In the genomic region with DNA sequence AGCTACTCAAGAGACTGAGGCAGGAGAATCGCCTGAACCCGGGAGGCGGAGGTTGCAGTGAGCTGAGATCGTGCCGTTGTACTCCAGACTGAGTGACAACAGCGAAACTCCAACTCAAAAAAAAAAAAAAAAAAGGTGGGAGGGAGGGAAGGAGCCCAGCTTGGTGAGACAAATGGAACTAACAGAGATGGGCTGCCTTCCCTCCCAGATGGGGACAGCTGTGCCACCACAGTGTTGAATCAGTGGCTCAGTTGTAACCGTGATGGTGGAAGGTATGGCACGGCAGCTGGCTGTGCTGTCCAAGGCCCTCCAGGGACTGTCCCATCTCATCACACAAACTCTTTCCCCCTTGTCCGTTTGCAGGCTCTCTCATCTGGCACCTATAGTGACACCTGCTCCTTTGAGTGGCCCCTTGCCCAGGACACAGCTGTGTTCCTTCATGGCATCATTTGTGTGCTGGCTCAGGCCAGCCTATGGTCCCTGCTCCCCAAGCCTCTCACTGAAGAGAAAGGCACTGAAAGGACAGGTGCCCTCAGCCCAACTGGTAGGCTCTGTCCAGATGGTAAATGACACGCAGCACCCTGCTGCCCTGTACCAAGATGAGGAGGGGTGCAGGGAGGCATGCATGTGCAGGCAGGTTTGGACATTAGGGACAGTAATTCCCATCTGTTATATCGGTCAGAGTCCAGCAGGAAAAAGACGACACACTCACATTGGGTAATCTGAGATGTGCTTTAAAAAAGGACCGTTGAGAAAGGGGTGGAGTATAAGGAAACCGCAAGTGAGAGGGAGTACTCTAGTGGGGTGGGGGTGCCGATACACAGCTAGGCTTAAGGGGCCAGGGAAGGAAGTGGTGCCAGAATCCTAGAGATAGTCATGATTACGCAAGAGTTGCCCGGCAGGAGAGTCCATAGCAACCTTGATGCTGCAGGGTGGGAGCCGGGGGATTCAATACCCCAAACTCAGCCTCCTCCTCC, we compare ENCODE assay signal across 9 cellular contexts. TPM values are rescaled to one million over a fixed set of nuclear protein-coding genes. Genes with fewer than 3 reads are reported as not detected.
DNase-seq lines count a peak whose midpoint lies in the region; ATAC-seq, FAIRE-seq and TF ChIP-seq lines count a peak whose summit lies in the region.
"Had no signal": no experiment of that assay in that cellular context is flagged by ENCODE, and none has a peak within 500 bp of the region (broad histone marks: within the 10 kb centered on the region; RNA-seq: fewer than 3 reads in every experiment).

No MANE protein-coding gene starts in this region.

- TF ChIP-seq RAD21 in K562 (CRISPR knock-in tag; conservative IDR thresholded peaks at IDR 0.05 in 1 of 2, IDR thresholded peaks at IDR 0.05 in 1 of 2), result peak; percentile 10 to 32; a peak in 2 of 4 replicates

- CTCF ChIA-PET in K562 (lab: Yijun Ruan, JAX; ENCODE audit: low intra/inter-chr PET ratio), result no interaction called here

- TSS peak; percentile 5 for BruUV-seq in K562 (replicated peaks; lab: Mats Ljungman, UMichigan)

- ATAC-seq in K562, result peak; percentile 87
- peak; percentile 35 to 47 for ATAC-seq in naive B cell (ENCODE audit: low read depth in 2 of 2)
- no peak for ATAC-seq in GM19324 (IDR thresholded peaks at IDR 0.05; ENCODE audit: low FRiP score, unreplicated experiment)

- TF ChIP-seq EP300 in K562 (IDR thresholded peaks at IDR 0.05; ENCODE audit: low read length), result peak; percentile 98

- H3K36me3 Mint-ChIP-seq in naive B cell, result no peaks in the 10 kb centered on the region

- WGBS in K562 (ENCODE audit: insufficient coverage, low coverage, missing lambda C conversion rate), result 12% methylated on average over 15 of the region's 18 CpGs

- no peaks in the 10 kb centered on the region for H3K27me3 ChIP-seq in K562 (ENCODE audit: control insufficient read depth in 2 of 2, insufficient read depth in 2 of 2, low read length in 2 of 2)
- H3K27me3 ChIP-seq: SJSA1 had no signal

- intact Hi-C loops in K562 (cut with micrococcal nuclease), result loop anchor here (2.0 kb wide), 1 partner anchor 38 kb away; no protein-coding TSS in a partner anchor

- FAIRE-seq in K562 (lab: Jason Lieb, UNC), result peak; percentile 96

- DNase-seq in COLO668 (lab: John Stamatoyannopoulos, UW; ENCODE audit: unreplicated experiment), result peak; percentile 2
- peak; percentile 62 to 67 for DNase-seq in NCI-H187 (lab: John Stamatoyannopoulos, UW)
- peak; percentile 68 to 93 (median 80) for DNase-seq in K562 (ENCODE audit: extremely low read depth in 1 of 4, low spot score in 3 of 4)
- DNase-seq in naive B cell, result no peak
- DNase-seq in cerebellar nuclear complex (lab: John Stamatoyannopoulos, UW), result no peak
- DNase-seq in NCI-H1105 treated with DMSO at 0.1 percent for 48 hours (lab: John Stamatoyannopoulos, UW), result no peak
- DNase-seq in GM19238 (ENCODE audit: insufficient read length, low spot score), result no peak

- TF ChIP-seq CTCF in K562 (IDR thresholded peaks at IDR 0.05 in 2 of 3, conservative IDR thresholded peaks at IDR 0.05 in 1 of 3; ENCODE audit: insufficient read depth in 2 of 3, low read depth in 1 of 3, low read length in 3 of 3), result no peak; a peak in 1 of 6 replicates

- peaks cover 46% of the 10 kb centered on the region; the same call in 2 of the 3 replicates for H3K36me3 ChIP-seq in K562 (ENCODE audit: control insufficient read depth, insufficient read depth, low read length)

- H3K4me1 ChIP-seq in K562 (replicated peaks in 1 of 2; ENCODE audit: control insufficient read depth in 2 of 2, insufficient read depth in 2 of 2, low read length in 2 of 2), result peaks cover 60 to 77% of the 10 kb centered on the region in 2 experiments
- H3K4me1 ChIP-seq: SJSA1 had no signal

- peaks cover 15 to 24% (median 19%) of the 10 kb centered on the region in 3 donors for H3K4me1 Mint-ChIP-seq in naive B cell

- peak overlapping the region; percentile 68 for H2AFZ ChIP-seq in K562 (ENCODE audit: low read depth, low read length)

- peak; percentile 62 for TF ChIP-seq POLR2A in K562 (conservative IDR thresholded peaks at IDR 0.05)

- in situ Hi-C loops in K562 (cut with MboI), result no loop called here

- H3K27ac ChIP-seq in K562 (ENCODE audit: extremely low read depth, low read depth, low read length), result peak overlapping the region; percentile 91
- H3K27ac ChIP-seq: SJSA1 had no signal

- H3K27me3 Mint-ChIP-seq in naive B cell, result peaks cover 13 to 49% (median 38%) of the 10 kb centered on the region in 3 donors

- H3K9ac ChIP-seq in K562 (ENCODE audit: insufficient read depth in 1 of 2, low read depth in 2 of 2, low read length in 2 of 2), result peak overlapping the region; percentile 48 to 78

- H4K20me1 ChIP-seq in K562 (replicated peaks; ENCODE audit: control insufficient read depth, insufficient read depth, low read length), result no peaks in the 10 kb centered on the region

- POLR2A ChIA-PET in K562 (lab: Yijun Ruan, JAX), result interaction anchor here (0.6 to 1.5 kb wide), 5 partner anchors 9 to 296 kb away, joined by 3 to 6 read pairs (median 4); no protein-coding TSS in a partner anchor

- peaks cover 23% of the 10 kb centered on the region for H3K79me2 ChIP-seq in K562 (ENCODE audit: control insufficient read depth, insufficient read depth, low read length)

- H3K4me2 ChIP-seq in K562 (ENCODE audit: insufficient read depth, low read length), result peak overlapping the region; percentile 77

- no peak overlapping the region for H3K27ac Mint-ChIP-seq in naive B cell

- no peaks in the 10 kb centered on the region for H3K9me3 ChIP-seq in K562 (replicated peaks; ENCODE audit: control insufficient read depth, insufficient read depth, low read depth, low read length)
- H3K9me3 ChIP-seq: SJSA1 had no signal

- no peaks in the 10 kb centered on the region for H3K9me1 ChIP-seq in K562 (ENCODE audit: control insufficient read depth, insufficient read depth, low read length)

- no peak overlapping the region for H3K4me3 ChIP-seq in K562
- H3K4me3 ChIP-seq: SJSA1 had no signal

- no peaks in the 10 kb centered on the region for H3K9me3 Mint-ChIP-seq in naive B cell

- H3K4me3 Mint-ChIP-seq in naive B cell, result peak overlapping the region in 3 of 8 donors; percentile 4 to 59 (median 29)

RNA-seq across cellular contexts. Expression of a gene that starts 4.3 kb away (rescaled TPM):
- not detected in 2 replicates for total RNA-seq in K562 (2011; cell fraction: chromatin; rRNA removed; ENCODE audit: low replicate concordance)
- not detected in 2 replicates for total RNA-seq in K562 (2011; cell fraction: nucleolus; rRNA removed)
- total RNA-seq in K562 (2011; cell fraction: nucleoplasm; rRNA removed), result not detected in 2 replicates
- total RNA-seq in K562 (2014; rRNA removed), result not detected in 2 replicates
- not detected in 2 replicates for total RNA-seq in K562 (2014; rRNA removed; fragmentation: Illumina TruSeq; extraction: Trizol)
- not detected in 2 replicates for total RNA-seq in K562 (2015; rRNA removed; fragmentation: Illumina TruSeq; extraction: Trizol)
- not detected in 2 replicates for total RNA-seq in K562 (2021)
- polyA plus RNA-seq in K562 (2011; rRNA removed), result not detected in 2 replicates
- not detected in 2 replicates for polyA plus RNA-seq in K562 (2011; cell fraction: cytosol; rRNA removed)
- polyA plus RNA-seq in K562 (2011; cell fraction: nucleus; rRNA removed), result not detected in 2 replicates
- polyA plus RNA-seq in K562 (2012), result 0.04 TPM in 1 of 2 replicates, not detected in the other
- polyA plus RNA-seq in K562 (2014; fragmentation: Illumina TruSeq; extraction: Trizol), result not detected in 2 replicates
- not detected for polyA plus RNA-seq in K562 (2014; fragmentation: Nextera tagmentation; extraction: Ambion mirVana)
- polyA plus RNA-seq in K562 (2014; rRNA removed), result not detected in 2 replicates
- not detected in 2 replicates for polyA minus RNA-seq in K562 (2011; rRNA and poly(A)+ RNA removed)
- polyA minus RNA-seq in K562 (2011; cell fraction: cytosol; rRNA and poly(A)+ RNA removed), result not detected in 2 replicates
- polyA minus RNA-seq in K562 (2011; cell fraction: nucleus; rRNA and poly(A)+ RNA removed), result not detected in 2 replicates
- not detected for polyA plus RNA-seq in naive B cell (ENCODE audit: low read depth in 6 of 6)
- total RNA-seq: SJSA1 had no signal

RNA-seq across cellular contexts. Expression of a gene that starts 7.5 kb away (rescaled TPM):
- 37.8 and 111 TPM in 2 replicates for total RNA-seq in K562 (2011; cell fraction: chromatin; rRNA removed; ENCODE audit: low replicate concordance)
- 91.5 and 121 TPM in 2 replicates for total RNA-seq in K562 (2011; cell fraction: nucleolus; rRNA removed)
- 66.2 and 70.2 TPM in 2 replicates for total RNA-seq in K562 (2011; cell fraction: nucleoplasm; rRNA removed)
- total RNA-seq in K562 (2014; rRNA removed) (59.9 and 71.9 TPM in 2 replicates), K562 (2014; rRNA removed; fragmentation: Illumina TruSeq; extraction: Trizol) (20.1 and 24.9 TPM in 2 replicates), K562 (2015; rRNA removed; fragmentation: Illumina TruSeq; extraction: Trizol) (44.7 and 44.8 TPM in 2 replicates), K562 (2021) (64.2 and 69.1 TPM in 2 replicates)
- polyA plus RNA-seq in K562 (2011; rRNA removed) (31.0 and 58.9 TPM in 2 replicates), K562 (2014; fragmentation: Illumina TruSeq; extraction: Trizol) (64.7 and 74.0 TPM in 2 replicates), K562 (2014; fragmentation: Nextera tagmentation; extraction: Ambion mirVana) (10 to 100 TPM; 20.8 to 23.3 TPM), K562 (2014; rRNA removed) (61.4 and 66.1 TPM in 2 replicates), naive B cell (ENCODE audit: low read depth in 6 of 6) (1 to 10 TPM in 2 of 6 donors, under 1 TPM in 4; 0.32 to 3.1 (median 0.81) TPM)
- polyA plus RNA-seq in K562 (2011; cell fraction: cytosol; rRNA removed), result 54.5 and 93.0 TPM in 2 replicates
- 188 and 261 TPM in 2 replicates for polyA plus RNA-seq in K562 (2011; cell fraction: nucleus; rRNA removed)
- 110 and 213 TPM in 2 replicates for polyA plus RNA-seq in K562 (2012)
- polyA minus RNA-seq in K562 (2011; rRNA and poly(A)+ RNA removed), result 19.9 and 21.4 TPM in 2 replicates
- 54.2 and 55.1 TPM in 2 replicates for polyA minus RNA-seq in K562 (2011; cell fraction: cytosol; rRNA and poly(A)+ RNA removed)
- polyA minus RNA-seq in K562 (2011; cell fraction: nucleus; rRNA and poly(A)+ RNA removed), result 36.5 and 43.1 TPM in 2 replicates

RNA-seq across cellular contexts. Expression of a gene that starts 12.6 kb away (rescaled TPM):
- total RNA-seq in K562 (2011; cell fraction: chromatin; rRNA removed; ENCODE audit: low replicate concordance), result not detected in 2 replicates
- total RNA-seq in K562 (2011; cell fraction: nucleolus; rRNA removed), result not detected in 2 replicates
- total RNA-seq in K562 (2011; cell fraction: nucleoplasm; rRNA removed), result not detected in 2 replicates
- total RNA-seq in K562 (2014; rRNA removed) (not detected in 2 replicates), K562 (2014; rRNA removed; fragmentation: Illumina TruSeq; extraction: Trizol) (not detected in 2 replicates), K562 (2015; rRNA removed; fragmentation: Illumina TruSeq; extraction: Trizol) (not detected in 2 replicates), K562 (2021) (not detected in 2 replicates)
- polyA plus RNA-seq in K562 (2011; rRNA removed) (0.07 and 0.10 TPM in 2 replicates), K562 (2014; fragmentation: Illumina TruSeq; extraction: Trizol) (not detected in 2 replicates), K562 (2014; fragmentation: Nextera tagmentation; extraction: Ambion mirVana) (under 1 TPM; 0.13 to 0.25 TPM), K562 (2014; rRNA removed) (not detected in 2 replicates), naive B cell (ENCODE audit: low read depth in 6 of 6) (not detected)
- polyA plus RNA-seq in K562 (2011; cell fraction: cytosol; rRNA removed), result 0.16 and 0.22 TPM in 2 replicates
- polyA plus RNA-seq in K562 (2011; cell fraction: nucleus; rRNA removed), result 0.26 TPM in 1 of 2 replicates, not detected in the other
- 0.12 and 0.19 TPM in 2 replicates for polyA plus RNA-seq in K562 (2012)
- polyA minus RNA-seq in K562 (2011; rRNA and poly(A)+ RNA removed), result not detected in 2 replicates
- not detected in 2 replicates for polyA minus RNA-seq in K562 (2011; cell fraction: cytosol; rRNA and poly(A)+ RNA removed)
- not detected in 2 replicates for polyA minus RNA-seq in K562 (2011; cell fraction: nucleus; rRNA and poly(A)+ RNA removed)

RNA-seq across cellular contexts. Expression of a gene that starts 35.8 kb away (rescaled TPM):
- total RNA-seq in K562 (2011; cell fraction: chromatin; rRNA removed; ENCODE audit: low replicate concordance), result 2.3 and 4.5 TPM in 2 replicates
- 0.79 and 1.3 TPM in 2 replicates for total RNA-seq in K562 (2011; cell fraction: nucleolus; rRNA removed)
- 3.1 and 3.3 TPM in 2 replicates for total RNA-seq in K562 (2011; cell fraction: nucleoplasm; rRNA removed)
- total RNA-seq in K562 (2014; rRNA removed) (1.5 and 2.1 TPM in 2 replicates), K562 (2014; rRNA removed; fragmentation: Illumina TruSeq; extraction: Trizol) (7.3 TPM in 2 replicates), K562 (2015; rRNA removed; fragmentation: Illumina TruSeq; extraction: Trizol) (2.8 and 4.9 TPM in 2 replicates), K562 (2021) (5.0 and 7.5 TPM in 2 replicates)
- polyA plus RNA-seq in K562 (2011; rRNA removed) (5.4 and 8.7 TPM in 2 replicates), K562 (2014; fragmentation: Illumina TruSeq; extraction: Trizol) (8.4 and 8.7 TPM in 2 replicates), K562 (2014; fragmentation: Nextera tagmentation; extraction: Ambion mirVana) (10 to 100 TPM in 1 of 2 experiments, 1 to 10 TPM in 1; 7.7 to 13.3 TPM), K562 (2014; rRNA removed) (6.2 and 10.9 TPM in 2 replicates), naive B cell (ENCODE audit: low read depth in 6 of 6) (10 to 100 TPM in 1 of 6 donors, 1 to 10 TPM in 4, not detected in 1; 4.3 to 10.0 (median 4.8) TPM)
- 2.0 and 4.2 TPM in 2 replicates for polyA plus RNA-seq in K562 (2011; cell fraction: cytosol; rRNA removed)
- polyA plus RNA-seq in K562 (2011; cell fraction: nucleus; rRNA removed), result 1.1 and 1.4 TPM in 2 replicates
- polyA plus RNA-seq in K562 (2012), result 5.5 and 6.8 TPM in 2 replicates
- 2.5 and 5.2 TPM in 2 replicates for polyA minus RNA-seq in K562 (2011; rRNA and poly(A)+ RNA removed)
- polyA minus RNA-seq in K562 (2011; cell fraction: cytosol; rRNA and poly(A)+ RNA removed), result 1.8 and 2.4 TPM in 2 replicates
- polyA minus RNA-seq in K562 (2011; cell fraction: nucleus; rRNA and poly(A)+ RNA removed), result 0.40 and 0.89 TPM in 2 replicates

Comparison
In these comparisons a context has a peak if more than half of its experiments do, and no peak if none do; other contexts are left out.
1. DNase-seq: peak in COLO668 (single experiment), NCI-H187 (2 of 2) and K562 (4 of 4); none in naive B cell (single experiment), cerebellar nuclear complex (0 of 2), NCI-H1105 treated with DMSO at 0.1 percent for 48 hours (single experiment) and GM19238 (single experiment).
2. RNA of a gene that starts 7.5 kb away (polyA plus RNA-seq): 20.8 to 261 TPM in K562; 0.32 to 3.1 TPM in naive B cell; every median in the first group is over 4 times any median in the second.